10 cellular contexts compared by ENCODE assay signal in genomic region chr1:45501502-45501859, GRCh38. TPM values are rescaled to one million over a fixed set of nuclear protein-coding genes. Genes with fewer than 3 reads are reported as not detected.
A peak's percentile ranks its signal among the peaks of the same experiment; 100 is the strongest.
DNase-seq lines count a peak whose midpoint lies in the region; ATAC-seq and TF ChIP-seq lines count a peak whose summit lies in the region.
"Had no signal": no experiment of that assay in that cellular context is flagged by ENCODE, and none has a peak within 500 bp of the region (broad histone marks: within the 10 kb centered on the region; RNA-seq: fewer than 3 reads in every experiment).

No MANE protein-coding gene starts in this region.

- intact Hi-C loops in Panc1 (cut with micrococcal nuclease; ENCODE audit: unreplicated experiment) = no loop called here
- intact Hi-C loops in right lobe of liver (cut with DNase I) = no loop called here

- H3K9ac ChIP-seq in GM23248 = no peak overlapping the region

- 0 out of 2 replicates have a peak overlapping the region, but pooled peaks have one; percentile 98 for H2AFZ ChIP-seq in GM23248

- H3K9me3 ChIP-seq in GM23248 (ENCODE audit: low read depth) (no peaks in the 10 kb centered on the region), Panc1 (ENCODE audit: control insufficient read depth, insufficient read depth, low read depth, low read length) (no peaks in the 10 kb centered on the region), right lobe of liver (no peaks in the 10 kb centered on the region)

- H3K4me3 ChIP-seq in GM23248 (peak overlapping the region; percentile 83; the same call in 1 of the 2 replicates), Panc1 (ENCODE audit: low read depth in 2 of 2, low read length in 2 of 2) (peak overlapping the region; percentile 59 to 77; a peak in 2 of 4 replicates), right lobe of liver (peak overlapping the region in 2 of 3 donors; percentile 63 to 76)

- TF ChIP-seq POLR2A in right lobe of liver (IDR thresholded peaks at IDR 0.05) = no peak

- H3K4me1 ChIP-seq in GM23248 (ENCODE audit: insufficient read depth) (peaks cover 10% of the 10 kb centered on the region), Panc1 (ENCODE audit: control insufficient read depth, insufficient read depth, low read length) (peaks cover 19% of the 10 kb centered on the region), right lobe of liver (peaks cover 0 to 35% (median 19%) of the 10 kb centered on the region in 4 donors)

- no TSS peak for BruUV-seq in Panc1 (replicated peaks; lab: Mats Ljungman, UMichigan)

- H3K27ac ChIP-seq in GM23248 = no peak overlapping the region
- H3K27ac ChIP-seq in Panc1 (ENCODE audit: low read length) = peak overlapping the region; percentile 92
- H3K27ac ChIP-seq in right lobe of liver = peak overlapping the region; percentile 28 to 91 (median 86)

- no peaks in the 10 kb centered on the region for H4K20me1 ChIP-seq in GM23248 (ENCODE audit: insufficient read depth)

- H3K4me2 ChIP-seq in GM23248 (ENCODE audit: unreplicated experiment) = no peak overlapping the region

- H3K9me2 ChIP-seq in GM23248 (ENCODE audit: insufficient read depth) = no peaks in the 10 kb centered on the region

- no peaks in the 10 kb centered on the region for H3K36me3 ChIP-seq in GM23248 (ENCODE audit: low read depth)
- no peaks in the 10 kb centered on the region for H3K36me3 ChIP-seq in Panc1 (ENCODE audit: control insufficient read depth, insufficient read depth, low read length)
- no peaks in the 10 kb centered on the region for H3K36me3 ChIP-seq in right lobe of liver

- H3K79me2 ChIP-seq in GM23248 (ENCODE audit: insufficient read depth) = no peaks in the 10 kb centered on the region

- TF ChIP-seq CTCF in Panc1 (IDR thresholded peaks at IDR 0.05) (no peak), right lobe of liver (IDR thresholded peaks at IDR 0.05) (no peak)

- ATAC-seq in Panc1 (no peak), right lobe of liver (peak in 3 of 4 donors; percentile 5 to 19 (median 11))

- no peaks in the 10 kb centered on the region for H3F3A ChIP-seq in GM23248 (ENCODE audit: insufficient read depth)

- in situ Hi-C loops in GM23248 (cut with MboI) = no loop called here
- in situ Hi-C loops in Panc1 (cut with HindIII; ENCODE audit: low pct_unique_long_range_greater_than_20kb, low sequenced_read_pairs) = no loop called here

- H3K27me3 ChIP-seq in GM23248 (replicated peaks; ENCODE audit: insufficient read depth) (no peaks in the 10 kb centered on the region), Panc1 (ENCODE audit: control insufficient read depth, insufficient read depth, low read length) (no peaks in the 10 kb centered on the region), right lobe of liver (no peaks in the 10 kb centered on the region)

- DNase-seq in GM23248 = no peak
- no peak for DNase-seq in Panc1 (ENCODE audit: low read depth, low spot score)
- DNase-seq in right lobe of liver = no peak
- no peak for DNase-seq in stimulated activated CD8-positive, alpha-beta memory T cell treated with anti-CD3 and anti-CD28 coated beads, Interleukin-4, amount 100 ng/mL, for 48 hours
- no peak for DNase-seq in amygdala (lab: John Stamatoyannopoulos, UW)
- no peak for DNase-seq in HPDE6-E6E7 (ENCODE audit: extremely low spot score)
- DNase-seq: activated CD4-positive, alpha-beta T cell treated with anti-CD3 and anti-CD28 coated beads for 1 hour; kidney glomerular epithelial cell; NCI-H187; retina had no signal

- CTCF ChIA-PET in Panc1 (lab: Charles Lee) = no interaction called here

- POLR2A ChIA-PET in Panc1 (lab: Charles Lee) = no interaction called here

- WGBS in GM23248 (ENCODE audit: low coverage in 1 of 2, low lambda C conversion rate in 2 of 2, missing lambda C conversion rate in 2 of 2), 2 experiments = 69 to 81% methylated on average over 2 of the region's 2 CpGs
- 14% methylated on average over 2 of the region's 2 CpGs for WGBS in right lobe of liver (ENCODE audit: insufficient coverage, low coverage, low lambda C conversion rate, missing lambda C conversion rate)

RNA-seq across cellular contexts. Expression of gene MMACHC, which starts 1.4 kb away (rescaled TPM):
- total RNA-seq in GM23248 (2014; rRNA removed; shearing (Covaris generic)) = 2.8 and 12.9 TPM in 2 replicates
- 4.4 and 4.5 TPM in 2 replicates for polyA plus RNA-seq in GM23248 (2016; fragmentation: Nextera tagmentation; extraction: Ambion mirVana)
- total RNA-seq in Panc1 (2021; ENCODE audit: unreplicated experiment) (10.7 TPM), right lobe of liver (10 to 100 TPM in 5 of 6 experiments, 1 to 10 TPM in 1; 7.7 to 38.5 (median 17.3) TPM)
- polyA plus RNA-seq in Panc1 (2012; ENCODE audit: insufficient read length) = 7.3 TPM

RNA-seq across cellular contexts. Expression of gene CCDC163, which starts 1.6 kb away (rescaled TPM):
- total RNA-seq in GM23248 (2014; rRNA removed; shearing (Covaris generic)) = 0.76 and 1.4 TPM in 2 replicates
- 1.8 TPM in 2 replicates for polyA plus RNA-seq in GM23248 (2016; fragmentation: Nextera tagmentation; extraction: Ambion mirVana)
- total RNA-seq in Panc1 (2021; ENCODE audit: unreplicated experiment) = 3.3 TPM
- polyA plus RNA-seq in Panc1 (2012; ENCODE audit: insufficient read length) = 1.1 TPM
- 1 to 10 TPM in 2 of 6 experiments, under 1 TPM in 4; 0.31 to 1.3 (median 0.67) TPM for total RNA-seq in right lobe of liver

RNA-seq across cellular contexts. Expression of gene TESK2, which starts 10.5 kb away (rescaled TPM):
- total RNA-seq in GM23248 (2014; rRNA removed; shearing (Covaris generic)) = 1.1 and 1.3 TPM in 2 replicates
- 1.5 and 1.8 TPM in 2 replicates for polyA plus RNA-seq in GM23248 (2016; fragmentation: Nextera tagmentation; extraction: Ambion mirVana)
- 3.3 TPM for total RNA-seq in Panc1 (2021; ENCODE audit: unreplicated experiment)
- 2.3 TPM for polyA plus RNA-seq in Panc1 (2012; ENCODE audit: insufficient read length)
- 1 to 10 TPM; 2.7 to 5.5 (median 4.3) TPM for total RNA-seq in right lobe of liver

RNA-seq across cellular contexts. Expression of gene PRDX1, which starts 20.2 kb away (rescaled TPM):
- 462 and 474 TPM in 2 replicates for total RNA-seq in GM23248 (2014; rRNA removed; shearing (Covaris generic))
- polyA plus RNA-seq in GM23248 (2016; fragmentation: Nextera tagmentation; extraction: Ambion mirVana) = 759 and 775 TPM in 2 replicates
- total RNA-seq in Panc1 (2021; ENCODE audit: unreplicated experiment) (719 TPM), right lobe of liver (100 to 1,000 TPM; 315 to 672 (median 358) TPM)
- 654 TPM for polyA plus RNA-seq in Panc1 (2012; ENCODE audit: insufficient read length)

RNA-seq across cellular contexts. Expression of gene AKR1A1, which starts 49.1 kb away (rescaled TPM):
- total RNA-seq in GM23248 (2014; rRNA removed; shearing (Covaris generic)) = 76.3 and 86.9 TPM in 2 replicates
- 106 and 108 TPM in 2 replicates for polyA plus RNA-seq in GM23248 (2016; fragmentation: Nextera tagmentation; extraction: Ambion mirVana)
- 142 TPM for total RNA-seq in Panc1 (2021; ENCODE audit: unreplicated experiment)
- 132 TPM for polyA plus RNA-seq in Panc1 (2012; ENCODE audit: insufficient read length)
- total RNA-seq in right lobe of liver = 100 to 1,000 TPM; 115 to 308 (median 220) TPM
